22 cellular contexts compared by ENCODE assay signal in genomic region chr9:9523476-9523875, GRCh38.
"Had no signal": no experiment of that assay in that cellular context is flagged by ENCODE, and none has a peak within 500 bp of the region (broad histone marks: within the 10 kb centered on the region; RNA-seq: fewer than 3 reads in every experiment).

No MANE protein-coding gene starts in this region.

- ATAC-seq: esophagus mucosa; heart left ventricle; left lobe of liver; natural killer cell treated with Interleukin-12 subunit alpha and Interleukin-12 subunit beta and Interleukin-15 and Interleukin-18, amount 100 ng/mL, for 72 hours; pancreas; stimulated activated naive B cell treated with anti-CD40 and anti-IgM and Interleukin-4, amounts not matched to agents 10 μg/mL and 1 μg/mL and 100 μg/mL, for 72 hours had no signal

- H3K4me1 ChIP-seq: heart left ventricle, lower lobe of right lung, pancreas, prostate gland, sigmoid colon, stomach, transverse colon had no signal

- H3K36me3 ChIP-seq: heart left ventricle, lower lobe of right lung, pancreas, prostate gland, sigmoid colon, stomach, thoracic aorta, transverse colon had no signal

- H3K4me1 Mint-ChIP-seq: memory B cell; stimulated activated naive B cell treated with anti-CD40 and anti-IgM and Interleukin-4, amounts not matched to agents 10 μg/mL and 1 μg/mL and 100 μg/mL, for 72 hours had no signal

- H3K27ac Mint-ChIP-seq: memory B cell; natural killer cell treated with Interleukin-12 subunit alpha and Interleukin-12 subunit beta and Interleukin-15 and Interleukin-18, amount 100 ng/mL, for 72 hours; stimulated activated naive B cell treated with anti-CD40 and anti-IgM and Interleukin-4, amounts not matched to agents 10 μg/mL and 1 μg/mL and 100 μg/mL, for 72 hours had no signal

- H3K27ac ChIP-seq: heart left ventricle, lower lobe of right lung, pancreas, prostate gland, sigmoid colon, skin epidermis, stomach, thoracic aorta, transverse colon had no signal

- H3K36me3 Mint-ChIP-seq: memory B cell; stimulated activated naive B cell treated with anti-CD40 and anti-IgM and Interleukin-4, amounts not matched to agents 10 μg/mL and 1 μg/mL and 100 μg/mL, for 72 hours had no signal

- H3K27me3 ChIP-seq: heart left ventricle, pancreas, sigmoid colon, stomach, transverse colon had no signal

- DNase-seq: effector memory CD4-positive, alpha-beta T cell; heart left ventricle; hypothalamus; islet precursor cell; lower lobe of right lung; midbrain; occipital lobe; pancreas; sigmoid colon; stimulated activated CD4-positive, alpha-beta T cell treated with anti-CD3 and anti-CD28 coated beads, Interleukin-2, amount 100 ng/mL, for 24 hours; stimulated activated CD4-positive, alpha-beta T cell treated with anti-CD3 and anti-CD28 coated beads, Interleukin-4, amount 100 ng/mL, for 4 hours; stimulated activated naive B cell treated with anti-CD40 and anti-IgM and Interleukin-4, amounts not matched to agents 10 μg/mL and 1 μg/mL and 100 μg/mL, for 72 hours; stomach; substantia nigra; transverse colon had no signal

- H3K4me3 Mint-ChIP-seq: memory B cell; natural killer cell treated with Interleukin-12 subunit alpha and Interleukin-12 subunit beta and Interleukin-15 and Interleukin-18, amount 100 ng/mL, for 72 hours; stimulated activated naive B cell treated with anti-CD40 and anti-IgM and Interleukin-4, amounts not matched to agents 10 μg/mL and 1 μg/mL and 100 μg/mL, for 72 hours had no signal

- H3K9me3 Mint-ChIP-seq: stimulated activated naive B cell treated with anti-CD40 and anti-IgM and Interleukin-4, amounts not matched to agents 10 μg/mL and 1 μg/mL and 100 μg/mL, for 72 hours had no signal

- H3K4me3 ChIP-seq: heart left ventricle, lower lobe of right lung, pancreas, prostate gland, sigmoid colon, skin epidermis, stomach, thoracic aorta, transverse colon had no signal

- H3K27me3 Mint-ChIP-seq: memory B cell; natural killer cell treated with Interleukin-12 subunit alpha and Interleukin-12 subunit beta and Interleukin-15 and Interleukin-18, amount 100 ng/mL, for 72 hours; stimulated activated naive B cell treated with anti-CD40 and anti-IgM and Interleukin-4, amounts not matched to agents 10 μg/mL and 1 μg/mL and 100 μg/mL, for 72 hours had no signal
